ENCODE assay signal across 8 cellular contexts in the genomic region with DNA sequence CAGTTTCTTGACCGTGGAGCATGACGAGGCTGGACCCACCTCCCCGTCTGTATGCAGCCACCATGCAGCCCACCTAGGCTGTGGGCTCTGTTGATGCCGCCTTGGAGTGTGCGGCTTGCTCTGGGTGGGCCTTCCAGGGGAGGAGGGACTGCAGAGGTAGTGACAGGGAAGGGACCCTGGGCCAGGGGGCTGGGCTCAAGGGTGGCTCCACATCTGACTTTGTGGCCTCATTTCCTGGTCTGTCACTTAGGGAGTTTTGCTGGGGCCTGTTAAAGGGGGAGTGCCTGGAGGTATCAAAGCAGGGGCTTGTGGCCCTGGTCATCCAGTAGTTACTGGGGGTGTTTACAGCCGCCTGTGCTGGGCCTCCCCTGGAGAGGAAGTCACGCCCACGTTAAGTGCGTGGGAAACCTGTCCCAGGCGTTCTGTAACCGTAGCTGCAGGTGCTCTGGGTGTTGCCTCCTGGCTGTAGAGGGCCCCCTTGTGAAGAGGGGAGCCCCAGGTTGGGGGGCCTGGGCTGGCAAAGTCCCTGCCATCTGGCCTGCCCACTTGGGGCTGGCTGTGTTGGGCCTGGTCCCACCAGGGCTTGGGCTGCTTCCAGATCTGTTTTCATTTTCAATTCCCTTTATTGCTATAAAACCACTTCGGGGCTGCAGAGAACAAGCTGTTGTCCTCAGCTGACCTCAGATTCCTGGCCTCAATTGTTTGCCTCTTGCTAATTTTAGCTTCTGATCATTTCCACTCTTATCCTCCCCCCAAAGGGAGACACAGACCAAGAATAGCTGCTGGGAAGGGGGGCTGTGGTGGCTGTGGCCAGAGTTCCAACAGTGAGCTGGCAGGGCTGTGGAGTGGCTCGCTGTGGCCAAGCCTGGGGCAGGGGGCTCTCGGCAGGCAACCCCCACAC. TPM values are rescaled to one million over a fixed set of nuclear protein-coding genes. Genes with fewer than 3 reads are reported as not detected.
A peak's percentile ranks its signal among the peaks of the same experiment; 100 is the strongest.
DNase-seq lines count a peak whose midpoint lies in the region; ATAC-seq, FAIRE-seq and TF ChIP-seq lines count a peak whose summit lies in the region.

No MANE protein-coding gene starts in this region.

- H3K4me3 Mint-ChIP-seq in osteocyte (ENCODE audit: unreplicated experiment), result peak overlapping the region; percentile 30

- peaks cover 56% of the 10 kb centered on the region for H3K4me1 Mint-ChIP-seq in osteocyte (ENCODE audit: unreplicated experiment)

- no peaks in the 10 kb centered on the region for H3K27me3 Mint-ChIP-seq in osteocyte (ENCODE audit: unreplicated experiment)

- peak; percentile 65 for DNase-seq in stimulated activated CD4-positive, alpha-beta T cell treated with anti-CD3 and anti-CD28 coated beads, Interleukin-15, amount 100 ng/mL, for 24 hours
- DNase-seq in stimulated activated CD4-positive, alpha-beta T cell treated with anti-CD3 and anti-CD28 coated beads, Interleukin-1b, Interleukin-23, amount 100 ng/mL, for 48 hours, result no peak
- DNase-seq in NCI-H1417 treated with DMSO at 0.1 percent for 48 hours (lab: John Stamatoyannopoulos, UW), result peak; percentile 38
- peak; percentile 62 for DNase-seq in activated CD8-positive, alpha-beta memory T cell treated with anti-CD3 and anti-CD28 coated beads, Interleukin-2, amount 50 U/mL, for 4 hours
- peak; percentile 89 for DNase-seq in fibroblast of villous mesenchyme (ENCODE audit: low read depth)
- peak; percentile 90 for DNase-seq in osteocyte (ENCODE audit: extremely low spot score, unreplicated experiment)
- DNase-seq in RCC 7860 (ENCODE audit: low spot score), result no peak

- H3K4me3 ChIP-seq in fibroblast of villous mesenchyme (ENCODE audit: low read depth, low read length), result no peak overlapping the region

- peak overlapping the region; percentile 92 for H3K27ac Mint-ChIP-seq in osteocyte (ENCODE audit: unreplicated experiment)

- peak; percentile 66 for ATAC-seq in HG02678 (IDR thresholded peaks at IDR 0.05; ENCODE audit: unreplicated experiment)

- no peaks in the 10 kb centered on the region for H3K9me3 Mint-ChIP-seq in osteocyte (ENCODE audit: unreplicated experiment)

- H3K36me3 Mint-ChIP-seq in osteocyte (ENCODE audit: unreplicated experiment), result peaks cover 3% of the 10 kb centered on the region

- no peak for TF ChIP-seq CTCF in fibroblast of villous mesenchyme (IDR thresholded peaks at IDR 0.05; ENCODE audit: insufficient read depth, low read depth, low read length)
- no peak for TF ChIP-seq CTCF in osteocyte (IDR thresholded peaks at IDR 0.05)

- FAIRE-seq in RCC 7860 (lab: Jason Lieb, UNC), result no peak

RNA-seq across cellular contexts. Expression of gene KLF13, which starts 26.5 kb away (rescaled TPM):
- total RNA-seq in fibroblast of villous mesenchyme (13.8 and 25.4 TPM in 2 replicates), osteocyte (54.5 and 57.7 TPM in 2 replicates)

Comparison
In these comparisons a context has a peak if more than half of its experiments do, and no peak if none do; other contexts are left out.
1. DNase-seq: peak in stimulated activated CD4-positive, alpha-beta T cell treated with anti-CD3 and anti-CD28 coated beads, Interleukin-15, amount 100 ng/mL, for 24 hours (single experiment), NCI-H1417 treated with DMSO at 0.1 percent for 48 hours (single experiment), activated CD8-positive, alpha-beta memory T cell treated with anti-CD3 and anti-CD28 coated beads, Interleukin-2, amount 50 U/mL, for 4 hours (single experiment), fibroblast of villous mesenchyme (single experiment) and osteocyte (single experiment); none in stimulated activated CD4-positive, alpha-beta T cell treated with anti-CD3 and anti-CD28 coated beads, Interleukin-1b, Interleukin-23, amount 100 ng/mL, for 48 hours (single experiment) and RCC 7860 (single experiment).